12 cellular contexts compared by ENCODE assay signal in the genomic region with DNA sequence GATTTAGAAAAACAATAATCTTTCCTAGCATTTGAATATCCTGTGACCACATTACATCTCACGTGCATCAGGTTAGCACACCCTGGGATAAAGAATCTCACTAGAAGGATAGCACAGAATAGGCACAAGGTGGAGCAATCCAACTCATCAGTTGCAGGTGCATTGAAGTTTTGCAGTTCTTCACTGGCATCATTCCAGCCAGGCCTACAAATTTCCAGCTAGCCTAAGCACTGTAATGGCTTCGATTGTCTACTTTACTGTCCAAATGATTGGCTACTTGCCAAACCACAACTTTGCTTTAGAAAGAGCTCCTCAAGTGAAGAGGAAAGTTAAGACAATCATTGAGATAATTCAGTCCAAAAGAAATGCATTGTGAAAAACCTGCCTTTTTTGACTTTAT.
A peak's percentile ranks its signal among the peaks of the same experiment; 100 is the strongest.
DNase-seq lines count a peak whose midpoint lies in the region; ATAC-seq, FAIRE-seq and TF ChIP-seq lines count a peak whose summit lies in the region.
"Had no signal": no experiment of that assay in that cellular context is flagged by ENCODE, and none has a peak within 500 bp of the region (broad histone marks: within the 10 kb centered on the region; RNA-seq: fewer than 3 reads in every experiment).

No MANE protein-coding gene starts in this region.

- no peaks in the 10 kb centered on the region for H4K20me1 ChIP-seq in H9 (ENCODE audit: control insufficient read depth, insufficient read depth, insufficient read length)
- no peaks in the 10 kb centered on the region for H4K20me1 ChIP-seq in astrocyte (ENCODE audit: insufficient read depth, low read length)

- H3K36me3 ChIP-seq in astrocyte (ENCODE audit: insufficient read depth, low read length) (no peaks in the 10 kb centered on the region), liver (ENCODE audit: control insufficient read depth in 4 of 4, insufficient read depth in 3 of 4, low read depth in 1 of 4, low read length in 3 of 4) (no peaks in the 10 kb centered on the region), left lung (no peaks in the 10 kb centered on the region), vagina (no peaks in the 10 kb centered on the region)

- no peak overlapping the region for H2BK120ac ChIP-seq in H9 (ENCODE audit: low read depth, low read length, poor library complexity, severe bottlenecking)

- H3K79me1 ChIP-seq in H9 (ENCODE audit: insufficient read depth, low read depth, low read length, poor library complexity, severe bottlenecking) = no peaks in the 10 kb centered on the region

- TF ChIP-seq CTCF in H9 (conservative IDR thresholded peaks at IDR 0.05) = peak; percentile 31; the same call in 1 of the 3 replicates
- no peak for TF ChIP-seq CTCF in astrocyte (IDR thresholded peaks at IDR 0.05; ENCODE audit: insufficient read depth, low read depth, low read length)
- peak; percentile 11 for TF ChIP-seq CTCF in liver (IDR thresholded peaks at IDR 0.05; ENCODE audit: low read depth, low read length, missing input control)
- no peak for TF ChIP-seq CTCF in left lung (IDR thresholded peaks at IDR 0.05)
- no peak for TF ChIP-seq CTCF in vagina (IDR thresholded peaks at IDR 0.05)

- H3K14ac ChIP-seq in H9 (ENCODE audit: insufficient read depth, low read length) = no peak overlapping the region

- no peaks in the 10 kb centered on the region for H3K4me1 Mint-ChIP-seq in H9
- H3K4me1 Mint-ChIP-seq in astrocyte (ENCODE audit: low read depth, unreplicated experiment) = no peaks in the 10 kb centered on the region

- no peak overlapping the region for H3K23ac ChIP-seq in H9 (ENCODE audit: insufficient read length, low read depth, low read length)

- no peaks in the 10 kb centered on the region for H3K4me1 ChIP-seq in H9 (ENCODE audit: insufficient read depth, low read length)
- H3K4me1 ChIP-seq in astrocyte (ENCODE audit: insufficient read depth, low read length) = no peaks in the 10 kb centered on the region
- H3K4me1 ChIP-seq in liver (ENCODE audit: control insufficient read depth in 4 of 4, insufficient read depth in 4 of 4, low read length in 3 of 4) = no peaks in the 10 kb centered on the region
- no peaks in the 10 kb centered on the region for H3K4me1 ChIP-seq in left lung
- H3K4me1 ChIP-seq in vagina = no peaks in the 10 kb centered on the region

- no peak overlapping the region for H2AK5ac ChIP-seq in H9 (ENCODE audit: insufficient read length, low read length)

- no peak for FAIRE-seq in astrocyte (lab: Jason Lieb, UNC)
- FAIRE-seq: G401.6, TTC549 had no signal

- H3K36me3 Mint-ChIP-seq in H9 (ENCODE audit: insufficient read depth in 1 of 3, low read depth in 3 of 3) (no peaks in the 10 kb centered on the region), astrocyte (ENCODE audit: low read depth, unreplicated experiment) (no peaks in the 10 kb centered on the region)

- no peaks in the 10 kb centered on the region for H3K9me3 Mint-ChIP-seq in H9
- H3K9me3 Mint-ChIP-seq in astrocyte (ENCODE audit: unreplicated experiment) = no peaks in the 10 kb centered on the region
- H3K9me3 Mint-ChIP-seq: activated T-helper 2 cell treated with anti-CD3 and anti-CD28 coated beads, Interferon-gamma antibody, Interleukin-2, Interleukin-4, amounts not matched to agents 10 μg/mL and 5 μg/mL and 100 μg/mL, durations not matched to agents 14 hours and 24 hours and 36 hours had no signal

- no peak overlapping the region for H2BK15ac ChIP-seq in H9 (ENCODE audit: low read depth, low read length)

- no peak overlapping the region for H4K5ac ChIP-seq in H9 (ENCODE audit: insufficient read length, low read depth, low read length)

- H3K56ac ChIP-seq in H9 (ENCODE audit: insufficient read length, low read depth, low read length) = no peak overlapping the region

- no peak overlapping the region for H3T11ph ChIP-seq in H9 (ENCODE audit: low read length)

- H3K4me3 ChIP-seq in astrocyte (ENCODE audit: insufficient read depth, low read depth, low read length) (no peak overlapping the region), liver (ENCODE audit: low read depth in 1 of 3, low read length in 3 of 3) (no peak overlapping the region), left lung (no peak overlapping the region), vagina (no peak overlapping the region)

- no peak overlapping the region for H3K9ac ChIP-seq in H9 (ENCODE audit: extremely low read depth, insufficient read length, low read length)
- H3K9ac ChIP-seq in astrocyte (ENCODE audit: low read length) = no peak overlapping the region
- H3K9ac ChIP-seq in liver (ENCODE audit: low read depth in 1 of 2, low read length in 2 of 2) = no peak overlapping the region

- no peak overlapping the region for H3K4me2 ChIP-seq in H9 (ENCODE audit: insufficient read depth, insufficient read length, low read length)
- no peak overlapping the region for H3K4me2 ChIP-seq in astrocyte (ENCODE audit: low read length)

- H3K27ac Mint-ChIP-seq in H9 (no peak overlapping the region), astrocyte (ENCODE audit: unreplicated experiment) (no peak overlapping the region)
- H3K27ac Mint-ChIP-seq: activated T-helper 2 cell treated with anti-CD3 and anti-CD28 coated beads, Interferon-gamma antibody, Interleukin-2, Interleukin-4, amounts not matched to agents 10 μg/mL and 5 μg/mL and 100 μg/mL, durations not matched to agents 14 hours and 24 hours and 36 hours had no signal

- no CpG with 5 or more reads among the region's 2 CpGs for WGBS in H9 (ENCODE audit: extremely low coverage, insufficient read length, low lambda C conversion rate)
- 57% methylated on average over 2 of the region's 2 CpGs for WGBS in liver

- H4K8ac ChIP-seq in H9 (replicated peaks; ENCODE audit: insufficient read length, low read depth, low read length) = no peak overlapping the region

- TF ChIP-seq RAD21 in liver (IDR thresholded peaks at IDR 0.05) = peak; percentile 27 to 51

- no peak overlapping the region for H2BK12ac ChIP-seq in H9 (ENCODE audit: insufficient read length, low read depth, low read length)

- H3K4me3 Mint-ChIP-seq in H9 (no peak overlapping the region), astrocyte (ENCODE audit: unreplicated experiment) (no peak overlapping the region)

- H3K27ac ChIP-seq in H9 (ENCODE audit: insufficient read length, low read depth, low read length) = no peak overlapping the region
- H3K27ac ChIP-seq in astrocyte (ENCODE audit: low read depth, low read length) = no peak overlapping the region
- H3K27ac ChIP-seq in liver (ENCODE audit: low read depth in 1 of 2, low read length in 2 of 2) = no peak overlapping the region
- no peak overlapping the region for H3K27ac ChIP-seq in left lung
- no peak overlapping the region for H3K27ac ChIP-seq in vagina

- ATAC-seq in left lung = no peak

- H2BK20ac ChIP-seq in H9 (ENCODE audit: low read depth, low read length, poor library complexity, severe bottlenecking) = no peak overlapping the region

- H2BK5ac ChIP-seq in H9 (ENCODE audit: insufficient read length, low read length) = no peak overlapping the region

- H4K91ac ChIP-seq in H9 (ENCODE audit: insufficient read length, low read depth, low read length) = no peak overlapping the region

- H3K9me3 ChIP-seq in H9 (ENCODE audit: control insufficient read depth, low read depth, low read length) (no peaks in the 10 kb centered on the region), astrocyte (ENCODE audit: insufficient read depth, low read depth, low read length) (no peaks in the 10 kb centered on the region), liver (ENCODE audit: control insufficient read depth in 4 of 4, low read length in 3 of 4) (no peaks in the 10 kb centered on the region), left lung (no peaks in the 10 kb centered on the region), vagina (no peaks in the 10 kb centered on the region)

- H3K27me3 Mint-ChIP-seq in H9 (ENCODE audit: low read depth) (no peaks in the 10 kb centered on the region), astrocyte (ENCODE audit: low read depth, unreplicated experiment) (no peaks in the 10 kb centered on the region)

- intact Hi-C loops in left lung (cut with DNase I) (no loop called here), vagina (cut with DNase I) (no loop called here)

- H3K4ac ChIP-seq in H9 (ENCODE audit: low read depth, low read length) = no peak overlapping the region

- H3K27me3 ChIP-seq in H9 (ENCODE audit: insufficient read depth, low read length) = no peaks in the 10 kb centered on the region
- no peaks in the 10 kb centered on the region for H3K27me3 ChIP-seq in astrocyte (ENCODE audit: insufficient read depth, low read length)
- H3K27me3 ChIP-seq in liver (ENCODE audit: control insufficient read depth in 4 of 4, insufficient read depth in 4 of 4, low read length in 3 of 4) = no peaks in the 10 kb centered on the region
- H3K27me3 ChIP-seq in left lung = no peaks in the 10 kb centered on the region
- no peaks in the 10 kb centered on the region for H3K27me3 ChIP-seq in vagina

- H3K23me2 ChIP-seq in H9 (ENCODE audit: insufficient read length, low read depth, low read length, poor library complexity, severe bottlenecking) = no peaks in the 10 kb centered on the region

- H3K18ac ChIP-seq in H9 (ENCODE audit: insufficient read length, low read depth, low read length) = no peak overlapping the region

- DNase-seq in H9 (no peak), NCI-H2196 (lab: John Stamatoyannopoulos, UW; ENCODE audit: unreplicated experiment) (peak; percentile 36), astrocyte (ENCODE audit: low read depth) (peak; percentile 62), left lung (no peak), activated T-cell treated with anti-CD3 and anti-CD28 coated beads for 4 hours (no peak), vagina (ENCODE audit: extremely low spot score in 2 of 2) (no peak)
- no peak for DNase-seq in activated T-cell treated with anti-CD3 and anti-CD28 coated beads, Interleukin-2, amount 50 U/mL, for 1 hour
- DNase-seq: NCI-H2171 treated with DMSO at 0.1 percent for 48 hours had no signal

- no peak for TF ChIP-seq POLR2A in vagina (IDR thresholded peaks at IDR 0.05)

- H3K79me2 ChIP-seq in H9 (ENCODE audit: insufficient read depth, low read length) (no peaks in the 10 kb centered on the region), astrocyte (ENCODE audit: insufficient read depth, low read length) (no peaks in the 10 kb centered on the region)

- no peak overlapping the region for H2AFZ ChIP-seq in H9 (ENCODE audit: low read length)
- no peak overlapping the region for H2AFZ ChIP-seq in astrocyte (ENCODE audit: low read depth, low read length)

TF ChIP-seq in liver, 16 proteins besides CTCF, POLR2A, EP300 and RAD21 (continues in another document):
- TF ChIP-seq SP1 (IDR thresholded peaks at IDR 0.05) = no peak
- TF ChIP-seq FOXA2 (IDR thresholded peaks at IDR 0.05) = no peak
- TF ChIP-seq TAF1 (conservative IDR thresholded peaks at IDR 0.05) = no peak
- no peak for TF ChIP-seq ATF3 (IDR thresholded peaks at IDR 0.05)
- no peak for TF ChIP-seq HNF4A (conservative IDR thresholded peaks at IDR 0.05)

Comparison
In these comparisons a context has a peak if more than half of its experiments do, and no peak if none do; other contexts are left out.
1. DNase-seq: peak in NCI-H2196 (single experiment) and astrocyte (single experiment); none in H9 (single experiment), left lung (0 of 2), activated T-cell treated with anti-CD3 and anti-CD28 coated beads, Interleukin-2, amount 50 U/mL, for 1 hour (single experiment), activated T-cell treated with anti-CD3 and anti-CD28 coated beads for 4 hours (single experiment) and vagina (0 of 2).
2. CTCF ChIP-seq: peak in H9 (single experiment) and liver (single experiment); none in astrocyte (single experiment), left lung (0 of 2) and vagina (0 of 3).